Comparison of ENCODE assay signal across 1 cellular context in the genomic region with DNA sequence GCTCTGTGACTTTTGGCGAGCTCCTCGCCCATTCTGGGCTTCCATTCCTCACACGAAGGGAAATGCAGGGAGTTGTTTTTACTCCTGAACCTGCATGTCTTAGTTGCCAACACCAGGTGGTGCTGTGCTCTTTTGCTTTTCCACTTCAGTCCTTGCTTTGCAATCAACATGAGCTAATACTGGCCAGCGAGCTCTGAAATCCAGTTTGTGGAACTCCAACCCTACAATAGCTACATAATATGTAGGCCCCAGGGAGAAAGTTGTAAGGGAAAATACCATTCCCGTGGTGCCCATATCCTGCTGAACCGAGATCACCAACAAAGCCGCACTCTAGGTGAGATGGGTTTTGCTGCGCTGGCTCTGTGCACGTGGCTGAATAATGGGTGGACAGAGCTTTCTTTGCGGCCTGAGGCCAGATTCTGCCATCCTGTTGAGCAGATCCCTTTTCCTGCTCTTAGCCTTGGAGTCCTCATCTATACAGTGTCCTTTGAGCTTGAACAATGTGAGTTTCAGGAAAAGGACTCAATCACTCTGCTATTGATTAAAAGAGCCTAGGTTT.
TF ChIP-seq lines count a peak whose summit lies in the region.

No MANE protein-coding gene starts in this region.

TF ChIP-seq in WTC11, 78 proteins besides CTCF, POLR2A, EP300 and RAD21 (continued from another document):
- no peak for TF ChIP-seq ZNF532 (CRISPR knock-in tag; IDR thresholded peaks at IDR 0.05; ENCODE audit: borderline replicate concordance)
- no peak for TF ChIP-seq FOXP4 (CRISPR knock-in tag; IDR thresholded peaks at IDR 0.05)
- TF ChIP-seq NR1H2 (CRISPR knock-in tag; IDR thresholded peaks at IDR 0.05), result no peak
- no peak for TF ChIP-seq RORB (CRISPR knock-in tag; IDR thresholded peaks at IDR 0.05)
